In the genomic region with DNA sequence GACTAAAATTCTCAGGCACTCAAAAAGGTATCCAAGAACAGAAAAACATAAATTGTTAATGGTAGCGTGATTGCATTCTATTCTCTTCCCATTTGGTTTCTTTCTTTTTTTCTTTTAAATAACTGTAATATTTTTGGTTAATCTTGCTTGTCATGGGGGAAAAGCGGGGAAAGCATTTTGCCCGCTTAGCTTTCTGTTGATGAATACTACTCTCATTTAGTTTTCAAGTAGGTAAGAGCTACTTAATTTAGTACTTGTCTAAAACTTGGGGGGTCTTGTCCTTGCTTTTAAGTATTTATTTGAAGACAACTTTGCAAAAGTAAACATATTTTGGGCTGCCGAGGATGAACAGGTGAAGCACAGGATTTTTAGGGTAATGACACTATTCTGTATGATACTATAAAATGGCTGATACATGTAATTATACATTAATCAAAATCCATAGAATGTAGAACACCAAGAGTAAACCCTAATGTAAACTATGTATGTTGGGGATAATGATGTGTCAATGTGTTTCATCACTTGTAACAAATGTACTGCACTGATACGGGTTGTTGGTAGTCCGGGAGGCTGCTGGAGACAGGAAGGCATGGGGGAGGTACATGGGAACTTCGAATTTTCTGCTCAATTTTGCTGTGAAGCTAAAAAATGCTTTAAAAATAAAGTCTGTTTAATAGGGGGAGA, we compare ENCODE assay signal across 8 cellular contexts.
DNase-seq lines count a peak whose midpoint lies in the region; ATAC-seq and TF ChIP-seq lines count a peak whose summit lies in the region.

No MANE protein-coding gene starts in this region.

- ATAC-seq in GM21825 (IDR thresholded peaks at IDR 0.05; ENCODE audit: unreplicated experiment), result no peak
- no peak for ATAC-seq in HG03135 (IDR thresholded peaks at IDR 0.05; ENCODE audit: unreplicated experiment)

- H3K9me3 Mint-ChIP-seq in T-helper 1 cell treated with Interleukin-12 subunit alpha and Interleukin-12 subunit beta and Interleukin-4 antibody, amounts not matched to agents 30 μg/mL and 1 μg/mL, for 36 hours, result no peaks in the 10 kb centered on the region

- H3K4me3 ChIP-seq in HAP-1 (peak overlapping the region; percentile 54), foreskin fibroblast (ENCODE audit: low read depth in 1 of 2, low read length in 2 of 2) (peak overlapping the region; percentile 85 to 86), skin epidermis (peak overlapping the region in 6 of 7 experiments; percentile 53 to 91 (median 70))

- in situ Hi-C loops in HAP-1 (cut with MboI; ENCODE audit: low sequenced_read_pairs), result no loop called here

- H3K4me1 ChIP-seq in HAP-1, result peaks cover 5% of the 10 kb centered on the region; the same call in 1 of the 2 replicates

- H3K36me3 ChIP-seq in HAP-1 (replicated peaks), result no peaks in the 10 kb centered on the region

- peak overlapping the region; percentile 92 for H3K4me3 Mint-ChIP-seq in T-helper 1 cell treated with Interleukin-12 subunit alpha and Interleukin-12 subunit beta and Interleukin-4 antibody, amounts not matched to agents 30 μg/mL and 1 μg/mL, for 36 hours

- H3K4me1 Mint-ChIP-seq in T-helper 1 cell treated with Interleukin-12 subunit alpha and Interleukin-12 subunit beta and Interleukin-4 antibody, amounts not matched to agents 30 μg/mL and 1 μg/mL, for 36 hours (ENCODE audit: low read depth), result peaks cover 46% of the 10 kb centered on the region

- no peaks in the 10 kb centered on the region for H3K9me3 ChIP-seq in HAP-1

- H3K36me3 Mint-ChIP-seq in T-helper 1 cell treated with Interleukin-12 subunit alpha and Interleukin-12 subunit beta and Interleukin-4 antibody, amounts not matched to agents 30 μg/mL and 1 μg/mL, for 36 hours (ENCODE audit: low read depth), result peaks cover 17% of the 10 kb centered on the region

- H3K27me3 ChIP-seq in HAP-1 (ENCODE audit: low read depth), result no peaks in the 10 kb centered on the region

- DNase-seq in HAP-1 (ENCODE audit: low spot score in 2 of 2) (no peak), foreskin fibroblast (peak in 1 of 2 donors; percentile 53), cerebellar nuclear complex (lab: John Stamatoyannopoulos, UW) (no peak), NCI-H82 treated with DMSO at 0.1 percent for 48 hours (lab: John Stamatoyannopoulos, UW; ENCODE audit: unreplicated experiment) (no peak)

- H3K27ac Mint-ChIP-seq in T-helper 1 cell treated with Interleukin-12 subunit alpha and Interleukin-12 subunit beta and Interleukin-4 antibody, amounts not matched to agents 30 μg/mL and 1 μg/mL, for 36 hours, result peak overlapping the region; percentile 77

- no peaks in the 10 kb centered on the region for H3K27me3 Mint-ChIP-seq in T-helper 1 cell treated with Interleukin-12 subunit alpha and Interleukin-12 subunit beta and Interleukin-4 antibody, amounts not matched to agents 30 μg/mL and 1 μg/mL, for 36 hours (ENCODE audit: low read depth)

- H3K27ac ChIP-seq in skin epidermis, result peak overlapping the region in 19 of 21 experiments; percentile 82 to 99 (median 92)

- TF ChIP-seq CTCF in foreskin fibroblast (IDR thresholded peaks at IDR 0.05; ENCODE audit: low read depth, low read length), result no peak
